ENCODE assay signal across 26 cellular contexts in the genomic region with DNA sequence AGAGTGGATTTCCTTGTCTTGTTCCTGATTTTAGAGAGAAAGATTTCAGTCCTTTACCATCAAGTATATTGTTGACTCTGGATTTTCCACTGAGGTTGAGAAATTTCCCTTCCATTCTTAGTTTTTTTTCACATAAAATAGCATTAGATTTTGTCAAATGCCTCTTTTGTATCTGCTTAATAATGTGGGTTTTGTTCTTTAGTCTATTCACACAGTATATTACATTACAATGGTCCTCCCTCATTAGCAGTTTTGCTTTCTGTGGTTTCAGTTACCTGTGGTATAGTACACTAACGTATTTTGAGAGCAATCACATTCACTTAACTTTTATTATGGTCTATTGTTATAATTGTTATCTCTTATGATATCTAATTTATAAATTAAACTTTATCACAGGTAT.
"Had no signal": no experiment of that assay in that cellular context is flagged by ENCODE, and none has a peak within 500 bp of the region (broad histone marks: within the 10 kb centered on the region; RNA-seq: fewer than 3 reads in every experiment).

No MANE protein-coding gene starts in this region.

- H3K4me1 ChIP-seq: colonic mucosa, gastroesophageal sphincter had no signal

- H3K4me1 Mint-ChIP-seq: activated B cell treated with CpG ODN at 0.5 μM for 24 hours; activated T-helper 17 cell treated with anti-CD3 and anti-CD28 coated beads, Interleukin-2, amount 50 U/mL, for 72 hours; naive B cell had no signal

- ATAC-seq: activated CD4-positive, alpha-beta T cell treated with anti-CD3 and anti-CD28 coated beads for 36 hours; activated T-helper 17 cell treated with anti-CD3 and anti-CD28 coated beads, Interleukin-2, amount 50 U/mL, for 72 hours; gastroesophageal sphincter; left colon had no signal

- H3K27ac ChIP-seq: colonic mucosa, dorsolateral prefrontal cortex, gastroesophageal sphincter, spleen, thoracic aorta, vagina had no signal

- H3K9me3 Mint-ChIP-seq: activated B cell treated with CpG ODN at 0.5 μM for 24 hours; activated naive CD8-positive, alpha-beta T cell treated with anti-CD3 and anti-CD28 coated beads for 36 hours; activated T-cell treated with anti-CD3 and anti-CD28 coated beads, Interleukin-2, amount 50 U/mL, for 24 hours; activated T-helper 17 cell treated with anti-CD3 and anti-CD28 coated beads, Interleukin-2, amount 50 U/mL, for 72 hours; naive B cell; type B pancreatic cell had no signal

- H3K36me3 ChIP-seq: colonic mucosa, gastroesophageal sphincter, thoracic aorta, vagina had no signal

- DNase-seq: activated B cell treated with CpG ODN at 0.5 μM for 24 hours; activated CD4-positive, alpha-beta T cell treated with anti-CD3 and anti-CD28 coated beads for 36 hours; activated CD4-positive, alpha-beta T cell treated with anti-CD3 and anti-CD28 coated beads, Interleukin-2, amount 50 U/mL, for 4 hours; activated CD8-positive, alpha-beta memory T cell treated with anti-CD3 and anti-CD28 coated beads for 24 hours; activated CD8-positive, alpha-beta memory T cell treated with anti-CD3 and anti-CD28 coated beads, Interleukin-2, amount 50 U/mL, for 4 hours; activated naive CD4-positive, alpha-beta T cell treated with Interleukin-2 at 50 U/mL for 16 hours; activated naive CD8-positive, alpha-beta T cell treated with anti-CD3 and anti-CD28 coated beads for 36 hours; activated T-cell treated with anti-CD3 and anti-CD28 coated beads, Interleukin-2, amount 50 U/mL, for 24 hours; amniotic stem cell; colonic mucosa; dorsolateral prefrontal cortex; head of caudate nucleus; hypothalamus; islet precursor cell; left colon; naive B cell; spleen; stimulated activated CD4-positive, alpha-beta T cell treated with anti-CD3 and anti-CD28 coated beads, Interleukin-4, amount 100 ng/mL, for 24 hours; stimulated activated naive CD4-positive, alpha-beta T cell treated with Interleukin-2 at 50 U/mL for 16 hours had no signal

- H3K27ac Mint-ChIP-seq: activated B cell treated with CpG ODN at 0.5 μM for 24 hours; activated CD4-positive, alpha-beta T cell treated with anti-CD3 and anti-CD28 coated beads for 36 hours; activated naive CD8-positive, alpha-beta T cell treated with anti-CD3 and anti-CD28 coated beads for 36 hours; activated T-cell treated with anti-CD3 and anti-CD28 coated beads, Interleukin-2, amount 50 U/mL, for 24 hours; activated T-helper 17 cell treated with anti-CD3 and anti-CD28 coated beads, Interleukin-2, amount 50 U/mL, for 72 hours; progenitor cell of endocrine pancreas; type B pancreatic cell had no signal

- FAIRE-seq: bronchial epithelial cell had no signal

- H3K27me3 Mint-ChIP-seq: activated B cell treated with CpG ODN at 0.5 μM for 24 hours; activated CD4-positive, alpha-beta T cell treated with anti-CD3 and anti-CD28 coated beads for 36 hours; activated naive CD8-positive, alpha-beta T cell treated with anti-CD3 and anti-CD28 coated beads for 36 hours; activated T-cell treated with anti-CD3 and anti-CD28 coated beads, Interleukin-2, amount 50 U/mL, for 24 hours; activated T-helper 17 cell treated with anti-CD3 and anti-CD28 coated beads, Interleukin-2, amount 50 U/mL, for 72 hours; naive B cell; progenitor cell of endocrine pancreas; type B pancreatic cell had no signal

- H3K9me3 ChIP-seq: colonic mucosa, gastroesophageal sphincter, spleen, thoracic aorta, vagina had no signal

- H3K4me3 Mint-ChIP-seq: activated B cell treated with CpG ODN at 0.5 μM for 24 hours; activated CD4-positive, alpha-beta T cell treated with anti-CD3 and anti-CD28 coated beads for 36 hours; activated naive CD8-positive, alpha-beta T cell treated with anti-CD3 and anti-CD28 coated beads for 36 hours; activated T-cell treated with anti-CD3 and anti-CD28 coated beads, Interleukin-2, amount 50 U/mL, for 24 hours; activated T-helper 17 cell treated with anti-CD3 and anti-CD28 coated beads, Interleukin-2, amount 50 U/mL, for 72 hours; naive B cell; type B pancreatic cell had no signal

- H3K4me3 ChIP-seq: colonic mucosa, dorsolateral prefrontal cortex, gastroesophageal sphincter, spleen, thoracic aorta, vagina had no signal

- H3K27me3 ChIP-seq: colonic mucosa, dorsolateral prefrontal cortex, gastroesophageal sphincter, spleen, vagina had no signal
